ENCODE assay signal across 20 cellular contexts in genomic region chr14:99779751-99780150, GRCh38. TPM values are rescaled to one million over a fixed set of nuclear protein-coding genes. Genes with fewer than 3 reads are reported as not detected.
DNase-seq lines count a peak whose midpoint lies in the region; FAIRE-seq and TF ChIP-seq lines count a peak whose summit lies in the region.
"Had no signal": no experiment of that assay in that cellular context is flagged by ENCODE, and none has a peak within 500 bp of the region (broad histone marks: within the 10 kb centered on the region; RNA-seq: fewer than 3 reads in every experiment).

No MANE protein-coding gene starts in this region.

- H3K79me2 ChIP-seq in endothelial cell of umbilical vein (ENCODE audit: control insufficient read depth, insufficient read depth, low read length) = no peaks in the 10 kb centered on the region

- H2AFZ ChIP-seq in endothelial cell of umbilical vein (ENCODE audit: low read depth, low read length) = no peak overlapping the region

- H3K27ac ChIP-seq in endothelial cell of umbilical vein (ENCODE audit: insufficient read depth, low read depth, low read length) (no peak overlapping the region), sigmoid colon (peak overlapping the region in 2 of 4 donors; percentile 17 to 36)
- H3K27ac ChIP-seq: BLaER1 treated with 17β-estradiol and CSF1 and Interleukin-3, amounts not matched to agents 10 nM and 100 nM; heart left ventricle had no signal

- TF ChIP-seq EP300 in sigmoid colon (IDR thresholded peaks at IDR 0.05) = no peak

- TF ChIP-seq CTCF in endothelial cell of umbilical vein (IDR thresholded peaks at IDR 0.05; ENCODE audit: extremely low read depth in 1 of 2, insufficient read depth in 1 of 2, low read depth in 1 of 2, low read length in 2 of 2) (no peak), neural crest cell (conservative IDR thresholded peaks at IDR 0.05) (no peak), GM10266 (IDR thresholded peaks at IDR 0.05; ENCODE audit: control insufficient read depth, insufficient read depth, low read depth, missing control alignments) (no peak), sigmoid colon (IDR thresholded peaks at IDR 0.05) (no peak)

- peaks cover 13% of the 10 kb centered on the region for H3K27me3 Mint-ChIP-seq in neural crest cell (ENCODE audit: low read depth)

- H3K4me1 ChIP-seq in endothelial cell of umbilical vein (ENCODE audit: control insufficient read depth, extremely low read depth, insufficient read depth, low read length) = no peaks in the 10 kb centered on the region
- peaks cover 0 to 25% (median 16%) of the 10 kb centered on the region in 4 donors for H3K4me1 ChIP-seq in sigmoid colon

- DNase-seq in H54 (ENCODE audit: insufficient read length, low spot score) = no peak
- DNase-seq in RPMI7951 (ENCODE audit: low read depth) = peak; percentile 67
- no peak for DNase-seq in endothelial cell of umbilical vein (ENCODE audit: low read depth, low spot score)
- DNase-seq in neural crest cell (ENCODE audit: low read depth, low spot score) = no peak
- DNase-seq in GM12891 (ENCODE audit: insufficient read length, low spot score) = no peak
- DNase-seq in GM10266 (ENCODE audit: extremely low spot score) = no peak
- DNase-seq in sigmoid colon = no peak
- DNase-seq in NK-92 (lab: John Stamatoyannopoulos, UW; ENCODE audit: unreplicated experiment) = no peak
- DNase-seq: activated CD4-positive, alpha-beta T cell treated with anti-CD3 and anti-CD28 coated beads for 1 hour; heart left ventricle; KG1; left colon; NCI-H146; NCI-H510A; posterior cingulate gyrus; RPMI8226; T-helper 1 cell had no signal

- H3K4me1 Mint-ChIP-seq in neural crest cell = no peaks in the 10 kb centered on the region
- H3K4me1 Mint-ChIP-seq: activated naive CD4-positive, alpha-beta T cell treated with anti-CD3 and anti-CD28 coated beads, Interleukin-2, amount 50 U/mL, for 24 hours had no signal

- FAIRE-seq in H54 (lab: Jason Lieb, UNC) = peak; percentile 90
- no peak for FAIRE-seq in endothelial cell of umbilical vein (lab: Jason Lieb, UNC)
- no peak for FAIRE-seq in GM12891 (lab: Jason Lieb, UNC)
- FAIRE-seq: endometrium had no signal

- H3K27me3 ChIP-seq in endothelial cell of umbilical vein (ENCODE audit: control insufficient read depth in 2 of 2, insufficient read depth in 2 of 2, low read length in 2 of 2) = no peaks in the 10 kb centered on the region
- no peaks in the 10 kb centered on the region for H3K27me3 ChIP-seq in sigmoid colon
- H3K27me3 ChIP-seq: BLaER1 treated with 17β-estradiol and CSF1 and Interleukin-3, amounts not matched to agents 10 nM and 100 nM; heart left ventricle had no signal

- H3K4me3 Mint-ChIP-seq in neural crest cell = no peak overlapping the region
- H3K4me3 Mint-ChIP-seq: activated naive CD4-positive, alpha-beta T cell treated with anti-CD3 and anti-CD28 coated beads, Interleukin-2, amount 50 U/mL, for 24 hours had no signal

- CTCF ChIA-PET in endothelial cell of umbilical vein (lab: Charles Lee) = no interaction called here

- POLR2A ChIA-PET in endothelial cell of umbilical vein (lab: Charles Lee) = no interaction called here

- TF ChIP-seq POLR2A in H54 (IDR thresholded peaks at IDR 0.05; ENCODE audit: low read depth, low read length) (no peak), endothelial cell of umbilical vein (IDR thresholded peaks at IDR 0.05; ENCODE audit: low read depth, low read length) (no peak), GM12891 (IDR thresholded peaks at IDR 0.05; ENCODE audit: low read depth, low read length) (no peak), sigmoid colon (IDR thresholded peaks at IDR 0.05) (no peak)

- no peaks in the 10 kb centered on the region for H3K9me1 ChIP-seq in endothelial cell of umbilical vein (replicated peaks; ENCODE audit: control insufficient read depth, extremely low read depth, insufficient read depth, low read length)

- no peak overlapping the region for H3K9ac ChIP-seq in endothelial cell of umbilical vein (replicated peaks; ENCODE audit: extremely low read depth, insufficient read depth, low read length)
- H3K9ac ChIP-seq: BLaER1 treated with 17β-estradiol and CSF1 and Interleukin-3, amounts not matched to agents 10 nM and 100 nM had no signal

- 91 to 93% methylated on average over 1 of the region's 1 CpG for WGBS in sigmoid colon, 2 donors

- intact Hi-C loops in endothelial cell of umbilical vein (cut with micrococcal nuclease) = no loop called here
- intact Hi-C loops in sigmoid colon (cut with DNase I) = no loop called here

- H3K36me3 Mint-ChIP-seq in neural crest cell (ENCODE audit: low read depth) = peaks cover 2% of the 10 kb centered on the region
- H3K36me3 Mint-ChIP-seq: activated naive CD4-positive, alpha-beta T cell treated with anti-CD3 and anti-CD28 coated beads, Interleukin-2, amount 50 U/mL, for 24 hours had no signal

- no peaks in the 10 kb centered on the region for H4K20me1 ChIP-seq in endothelial cell of umbilical vein (replicated peaks; ENCODE audit: control insufficient read depth, extremely low read depth, insufficient read depth, low read length)

- H3K36me3 ChIP-seq in endothelial cell of umbilical vein (ENCODE audit: control insufficient read depth in 2 of 2, extremely low read depth in 1 of 2, insufficient read depth in 2 of 2, low read length in 2 of 2) (no peaks in the 10 kb centered on the region), sigmoid colon (no peaks in the 10 kb centered on the region)
- H3K36me3 ChIP-seq: BLaER1 treated with 17β-estradiol and CSF1 and Interleukin-3, amounts not matched to agents 10 nM and 100 nM had no signal

- H3K4me3 ChIP-seq in endothelial cell of umbilical vein (replicated peaks in 1 of 3; ENCODE audit: insufficient read depth in 1 of 3, low read depth in 1 of 3, low read length in 3 of 3) = no peak overlapping the region
- H3K4me3 ChIP-seq in sigmoid colon = no peak overlapping the region
- H3K4me3 ChIP-seq: BLaER1 treated with 17β-estradiol and CSF1 and Interleukin-3, amounts not matched to agents 10 nM and 100 nM; heart left ventricle had no signal

- no peak overlapping the region for H3K4me2 ChIP-seq in endothelial cell of umbilical vein (ENCODE audit: insufficient read depth, low read length)
- H3K4me2 ChIP-seq: BLaER1 treated with 17β-estradiol and CSF1 and Interleukin-3, amounts not matched to agents 10 nM and 100 nM had no signal

- H3K9me3 ChIP-seq in endothelial cell of umbilical vein (replicated peaks; ENCODE audit: control insufficient read depth, insufficient read depth, low read length) = no peaks in the 10 kb centered on the region
- no peaks in the 10 kb centered on the region for H3K9me3 ChIP-seq in sigmoid colon

- no TSS peak for BruUV-seq in endothelial cell of umbilical vein (replicated peaks; lab: Mats Ljungman, UMichigan)

- dilution Hi-C loops in endothelial cell of umbilical vein (cut with MboI; ENCODE audit: extremely low pct_ligation_motif_present, low sequenced_read_pairs) = no loop called here

- peak overlapping the region; percentile 43 for H3K27ac Mint-ChIP-seq in neural crest cell (ENCODE audit: unreplicated experiment)
- H3K27ac Mint-ChIP-seq: activated naive CD4-positive, alpha-beta T cell treated with anti-CD3 and anti-CD28 coated beads, Interleukin-2, amount 50 U/mL, for 24 hours had no signal

- H3K9me3 Mint-ChIP-seq in neural crest cell = peaks cover 3% of the 10 kb centered on the region
- H3K9me3 Mint-ChIP-seq: activated naive CD4-positive, alpha-beta T cell treated with anti-CD3 and anti-CD28 coated beads, Interleukin-2, amount 50 U/mL, for 24 hours had no signal

TF ChIP-seq in endothelial cell of umbilical vein, 7 proteins besides CTCF, POLR2A, EP300 and RAD21:
- TF ChIP-seq POLR2AphosphoS5 (IDR thresholded peaks at IDR 0.05; ENCODE audit: insufficient read depth, low read depth, low read length) = no peak
- TF ChIP-seq FOS (IDR thresholded peaks at IDR 0.05; ENCODE audit: borderline replicate concordance, insufficient read depth, low read length) = peak; percentile 57
- TF ChIP-seq GATA2 (IDR thresholded peaks at IDR 0.05; ENCODE audit: insufficient read depth, insufficient read length, low read depth, low read length) = no peak
- no peak for TF ChIP-seq MAX (IDR thresholded peaks at IDR 0.05; ENCODE audit: insufficient read depth, insufficient read length)
- no peak for TF ChIP-seq JUN (IDR thresholded peaks at IDR 0.05; ENCODE audit: borderline replicate concordance, insufficient read depth, insufficient read length, low read depth)

TF ChIP-seq in GM12891, 5 proteins besides CTCF, POLR2A, EP300 and RAD21:
- TF ChIP-seq SPI1 (IDR thresholded peaks at IDR 0.05; ENCODE audit: low read depth, low read length) = no peak
- TF ChIP-seq POU2F2 (IDR thresholded peaks at IDR 0.05; ENCODE audit: low read depth, low read length) = no peak
- no peak for TF ChIP-seq TAF1 (IDR thresholded peaks at IDR 0.05; ENCODE audit: low read depth, low read length)
- no peak for TF ChIP-seq POLR2AphosphoS5 (IDR thresholded peaks at IDR 0.05; ENCODE audit: low read depth, low read length)
- TF ChIP-seq PAX5 (IDR thresholded peaks at IDR 0.05; ENCODE audit: insufficient read depth, low read length, severe bottlenecking) = no peak

RNA-seq across cellular contexts. Expression of gene EML1, which starts 13.5 kb away (rescaled TPM):
- 3.3 and 8.2 TPM in 2 replicates for total RNA-seq in RPMI7951 (2014; rRNA removed; shearing (Covaris generic))
- total RNA-seq in endothelial cell of umbilical vein = 33.0 and 47.8 TPM in 2 replicates
- polyA plus RNA-seq in endothelial cell of umbilical vein = 20.7 and 22.9 TPM in 2 replicates
- polyA plus RNA-seq in endothelial cell of umbilical vein (2011; cell fraction: cytosol; rRNA removed) = 20.7 and 26.3 TPM in 2 replicates
- polyA plus RNA-seq in endothelial cell of umbilical vein (2011; cell fraction: nucleus; rRNA removed) = 39.6 TPM in 2 replicates
- polyA plus RNA-seq in endothelial cell of umbilical vein (2012) = 27.4 and 29.7 TPM in 2 replicates
- polyA minus RNA-seq in endothelial cell of umbilical vein = 102 and 113 TPM in 2 replicates
- 14.7 TPM for polyA minus RNA-seq in endothelial cell of umbilical vein (2011; cell fraction: cytosol; rRNA and poly(A)+ RNA removed)
- 64.9 and 76.5 TPM in 2 replicates for polyA minus RNA-seq in endothelial cell of umbilical vein (2011; cell fraction: nucleus; rRNA and poly(A)+ RNA removed)
- 36.7 and 40.1 TPM in 2 replicates for total RNA-seq in neural crest cell
- polyA plus RNA-seq in GM12891 (2012; ENCODE audit: low read depth, missing spikeins) = not detected
- 100 to 1,000 TPM in 3 of 4 donors, 10 to 100 TPM in 1; 91.5 to 148 (median 141) TPM for total RNA-seq in sigmoid colon
- 1 to 10 TPM; 3.9 to 7.8 (median 5.0) TPM for polyA plus RNA-seq in sigmoid colon
